ENCODE assay signal across 1 cellular context in genomic region chr4:3829211-3829953, GRCh38.
A peak's percentile ranks its signal among the peaks of the same experiment; 100 is the strongest.
TF ChIP-seq lines count a peak whose summit lies in the region.

No MANE protein-coding gene starts in this region.

TF ChIP-seq in HepG2, 621 proteins besides CTCF, POLR2A, EP300 and RAD21 (continued from another document):
- TF ChIP-seq ZNF609 (CRISPR knock-in tag; IDR thresholded peaks at IDR 0.05; ENCODE audit: borderline replicate concordance) (0 out of 2 replicates have a peak, but pooled peaks have one; percentile 25), ZBTB4 (CRISPR knock-in tag; IDR thresholded peaks at IDR 0.05; ENCODE audit: borderline replicate concordance) (peak; percentile 57; the same call in 1 of the 2 replicates), PLSCR1 (CRISPR knock-in tag; IDR thresholded peaks at IDR 0.05; ENCODE audit: borderline replicate concordance) (no peak), RBFOX2 (IDR thresholded peaks at IDR 0.05; ENCODE audit: low read depth, low read length) (peak; percentile 21; the same call in 1 of the 2 replicates), ARID3A (IDR thresholded peaks at IDR 0.05; ENCODE audit: low read depth, low read length) (no peak), ISX (CRISPR knock-in tag; conservative IDR thresholded peaks at IDR 0.05) (no peak), SIN3A (IDR thresholded peaks at IDR 0.05; ENCODE audit: borderline replicate concordance, low read depth, low read length) (no peak), ZNF550 (CRISPR knock-in tag; IDR thresholded peaks at IDR 0.05; ENCODE audit: borderline replicate concordance) (0 out of 2 replicates have a peak, but pooled peaks have one; percentile 41), AGO2 (optimal IDR thresholded peaks at IDR 0.05; ENCODE audit: low read depth, low read length) (peak; percentile 78), ZSCAN21 (CRISPR knock-in tag; IDR thresholded peaks at IDR 0.05; ENCODE audit: borderline replicate concordance) (0 out of 2 replicates have a peak, but pooled peaks have one; percentile 45), FOSL1 (CRISPR knock-in tag; IDR thresholded peaks at IDR 0.05; ENCODE audit: borderline replicate concordance) (no peak), DPF2 (CRISPR knock-in tag; IDR thresholded peaks at IDR 0.05; ENCODE audit: borderline replicate concordance, low read depth) (no peak), CENPT (CRISPR knock-in tag; IDR thresholded peaks at IDR 0.05; ENCODE audit: low read depth) (0 out of 2 replicates have a peak, but pooled peaks have one; percentile 59), ZBTB43 (CRISPR knock-in tag; conservative IDR thresholded peaks at IDR 0.05) (no peak), ZNF138 (CRISPR knock-in tag; IDR thresholded peaks at IDR 0.05; ENCODE audit: low read depth) (no peak), CHD4 (IDR thresholded peaks at IDR 0.05; ENCODE audit: borderline replicate concordance, low read length) (no peak), ZFP91 (CRISPR knock-in tag; IDR thresholded peaks at IDR 0.05; ENCODE audit: borderline replicate concordance) (no peak), ZNF333 (CRISPR knock-in tag; IDR thresholded peaks at IDR 0.05; ENCODE audit: borderline replicate concordance) (no peak), ZNF142 (CRISPR knock-in tag; IDR thresholded peaks at IDR 0.05) (no peak), FOXK1 (CRISPR knock-in tag; IDR thresholded peaks at IDR 0.05; ENCODE audit: borderline replicate concordance, low read depth) (no peak), GATAD2A (CRISPR knock-in tag; IDR thresholded peaks at IDR 0.05) (no peak)
TF ChIP-seq in HepG2: peak in this region for 10.
